ENCODE assay signal across 15 cellular contexts in the genomic region with DNA sequence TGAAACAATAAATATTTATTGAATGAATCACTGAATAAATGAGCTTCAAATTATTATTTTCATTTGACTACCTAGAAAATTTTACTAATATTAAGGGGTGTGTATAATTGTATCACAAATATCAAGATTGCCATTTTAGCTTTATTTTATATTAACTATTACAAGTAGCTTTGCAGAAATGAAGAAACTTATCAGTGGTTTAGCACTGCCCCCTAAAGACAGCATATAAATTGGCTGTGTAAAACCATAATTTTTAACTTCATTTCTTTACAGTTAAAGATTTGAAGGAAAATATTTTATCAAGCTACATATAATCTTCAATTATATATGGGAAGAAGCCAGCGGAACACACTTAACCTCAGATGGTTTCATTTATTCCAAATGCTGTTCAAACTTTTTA. TPM values are rescaled to one million over a fixed set of nuclear protein-coding genes. Genes with fewer than 3 reads are reported as not detected.
A peak's percentile ranks its signal among the peaks of the same experiment; 100 is the strongest.
DNase-seq lines count a peak whose midpoint lies in the region; ATAC-seq, FAIRE-seq and TF ChIP-seq lines count a peak whose summit lies in the region.
"Had no signal": no experiment of that assay in that cellular context is flagged by ENCODE, and none has a peak within 500 bp of the region (broad histone marks: within the 10 kb centered on the region; RNA-seq: fewer than 3 reads in every experiment).

No MANE protein-coding gene starts in this region.

- POLR2A ChIA-PET in A549 (lab: Yijun Ruan, JAX): interaction anchor here (1.9 kb wide), 1 partner anchor 615 kb away, joined by 9 read pairs; no protein-coding TSS in a partner anchor

- H4K20me1 ChIP-seq in fibroblast of lung (ENCODE audit: control insufficient read depth, extremely low read depth, insufficient read depth, low read length): no peaks in the 10 kb centered on the region

- TF ChIP-seq CTCF in A549 (IDR thresholded peaks at IDR 0.05): peak; percentile 52
- peak; percentile 43 for TF ChIP-seq CTCF in GM13977 (IDR thresholded peaks at IDR 0.05; ENCODE audit: extremely low read depth, insufficient read depth, missing control alignments)
- peak in 1 of 2 donors; percentile 19 for TF ChIP-seq CTCF in fibroblast of lung (conservative IDR thresholded peaks at IDR 0.05 in 1 of 2, IDR thresholded peaks at IDR 0.05 in 1 of 2; ENCODE audit: low read depth in 1 of 2, low read length in 2 of 2)

- no peaks in the 10 kb centered on the region for H3K27me3 ChIP-seq in fibroblast of lung (ENCODE audit: control insufficient read depth, insufficient read depth, low read length)
- no peaks in the 10 kb centered on the region for H3K27me3 ChIP-seq in effector memory CD4-positive, alpha-beta T cell (replicated peaks; ENCODE audit: control insufficient read depth, insufficient read depth, low read length, poor library complexity, severe bottlenecking)
- H3K27me3 ChIP-seq: breast epithelium had no signal

- H3K9ac ChIP-seq in fibroblast of lung (ENCODE audit: insufficient read depth, low read length): no peak overlapping the region

- H3K27ac ChIP-seq in A549: no peak overlapping the region
- H3K27ac ChIP-seq in fibroblast of lung (ENCODE audit: insufficient read depth, low read length): no peak overlapping the region
- H3K27ac ChIP-seq in effector memory CD4-positive, alpha-beta T cell (ENCODE audit: insufficient read depth, low read length, poor library complexity, severe bottlenecking): no peak overlapping the region
- H3K27ac ChIP-seq: breast epithelium had no signal

- ATAC-seq in A549 (no peak), GM18909 (IDR thresholded peaks at IDR 0.05; ENCODE audit: poor library complexity, unreplicated experiment) (no peak)

- H3K9me3 ChIP-seq in A549 (no peaks in the 10 kb centered on the region), fibroblast of lung (ENCODE audit: control insufficient read depth, insufficient read depth, low read depth, low read length) (no peaks in the 10 kb centered on the region)
- no peaks in the 10 kb centered on the region for H3K9me3 ChIP-seq in effector memory CD4-positive, alpha-beta T cell (ENCODE audit: control insufficient read depth, low read length)
- H3K9me3 ChIP-seq: breast epithelium had no signal

- H3K4me2 ChIP-seq in A549 (no peak overlapping the region), fibroblast of lung (ENCODE audit: extremely low read depth, insufficient read depth, low read length) (no peak overlapping the region)

- peak; percentile 76 for FAIRE-seq in A549 (lab: Jason Lieb, UNC)

- no peaks in the 10 kb centered on the region for H3K79me2 ChIP-seq in fibroblast of lung (ENCODE audit: control insufficient read depth, insufficient read depth, low read length)

- no peak overlapping the region for H3K4me3 ChIP-seq in A549
- H3K4me3 ChIP-seq in fibroblast of lung (replicated peaks in 1 of 4; ENCODE audit: control extremely low read depth in 1 of 4, insufficient read depth in 1 of 4, low read depth in 3 of 4, low read length in 4 of 4): no peak overlapping the region
- H3K4me3 ChIP-seq in effector memory CD4-positive, alpha-beta T cell (ENCODE audit: insufficient read depth, low read depth, low read length, poor library complexity, severe bottlenecking): no peak overlapping the region
- H3K4me3 ChIP-seq: breast epithelium had no signal

- H3K4me1 ChIP-seq in A549 (no peaks in the 10 kb centered on the region), fibroblast of lung (ENCODE audit: control insufficient read depth, extremely low read depth, insufficient read depth, low read length) (no peaks in the 10 kb centered on the region)
- H3K4me1 ChIP-seq in effector memory CD4-positive, alpha-beta T cell (ENCODE audit: control insufficient read depth, insufficient read depth, low read length, poor library complexity, severe bottlenecking): no peaks in the 10 kb centered on the region
- H3K4me1 ChIP-seq: breast epithelium had no signal

- in situ Hi-C loops in GM13977 (cut with MboI; ENCODE audit: low pct_unique_long_range_greater_than_20kb, low sequenced_read_pairs, unreplicated experiment): no loop called here

- no peak overlapping the region for H2AFZ ChIP-seq in fibroblast of lung (ENCODE audit: low read length)

- CTCF ChIA-PET in A549 (lab: Yijun Ruan, JAX): interaction anchor here (0.6 to 7.7 kb wide), 27 partner anchors 10 to 905 kb away, joined by 3 to 107 read pairs (median 3); no protein-coding TSS in a partner anchor

- TF ChIP-seq RAD21 in A549 (conservative IDR thresholded peaks at IDR 0.05 in 1 of 2, IDR thresholded peaks at IDR 0.05 in 1 of 2): peak; percentile 65 to 74

- H3K36me3 ChIP-seq in fibroblast of lung (ENCODE audit: control insufficient read depth, insufficient read depth, low read length): no peaks in the 10 kb centered on the region
- no peaks in the 10 kb centered on the region for H3K36me3 ChIP-seq in effector memory CD4-positive, alpha-beta T cell (ENCODE audit: control insufficient read depth, insufficient read depth, low read length)
- H3K36me3 ChIP-seq: breast epithelium had no signal

- DNase-seq in A549 (ENCODE audit: low read depth in 1 of 2, low spot score in 1 of 2) (peak in 1 of 2 experiments; percentile 30), GM13977 (ENCODE audit: low spot score) (no peak), OCI-M1 (lab: John Stamatoyannopoulos, UW) (peak; percentile 7), fibroblast of lung (ENCODE audit: low read depth in 2 of 2) (peak; percentile 9 to 17), HPDE6-E6E7 (ENCODE audit: extremely low spot score) (no peak), ecto neural progenitor cell (ENCODE audit: low spot score) (no peak)
- no peak for DNase-seq in effector memory CD4-positive, alpha-beta T cell
- DNase-seq: head of caudate nucleus; NCI-H524 treated with DMSO at 0.1 percent for 48 hours; stimulated activated CD4-positive, alpha-beta T cell treated with anti-CD3 and anti-CD28 coated beads, Interleukin-2, amount 100 ng/mL, for 24 hours; substantia nigra had no signal

- TF ChIP-seq POLR2A in A549 (IDR thresholded peaks at IDR 0.05; ENCODE audit: low read length): no peak

- TF ChIP-seq EP300 in A549 (IDR thresholded peaks at IDR 0.05): no peak

- 18% methylated on average over 1 of the region's 1 CpG for WGBS in A549 (ENCODE audit: missing lambda C conversion rate)

TF ChIP-seq in A549, 52 proteins besides CTCF, POLR2A, EP300 and RAD21:
- no peak for TF ChIP-seq GATA3 (IDR thresholded peaks at IDR 0.05; ENCODE audit: borderline replicate concordance)
- no peak for TF ChIP-seq CHD2 (IDR thresholded peaks at IDR 0.05; ENCODE audit: low read length, partially characterized antibody)
- TF ChIP-seq SMC3 (IDR thresholded peaks at IDR 0.05): peak; percentile 59

RNA-seq across cellular contexts. Expression of a gene that starts 11.4 kb away (rescaled TPM):
- polyA plus RNA-seq in A549 (2011; rRNA removed) (not detected in 2 replicates), A549 (2017; fragmentation: RNase III; extraction: RNeasy Plus Mini Kit Qiagen cat#74134 plus additional on column Dnase treatment) (not detected in 3 replicates), fibroblast of lung (not detected in 2 replicates)
- polyA plus RNA-seq in A549 (2012; cell fraction: cytosol; rRNA removed): not detected in 2 replicates
- polyA plus RNA-seq in A549 (2012; cell fraction: nucleus; rRNA removed): not detected in 2 replicates
- polyA minus RNA-seq in A549 (2011; rRNA and poly(A)+ RNA removed): not detected in 2 replicates
- total RNA-seq in fibroblast of lung: not detected in 2 replicates
- polyA plus RNA-seq in fibroblast of lung (2012): not detected in 2 replicates
- not detected in 2 replicates for polyA minus RNA-seq in fibroblast of lung (ENCODE audit: low replicate concordance)
- total RNA-seq: breast epithelium, H4 had no signal
- polyA plus RNA-seq: CD14-positive monocyte had no signal

Comparison
In these comparisons a context has a peak if more than half of its experiments do, and no peak if none do; other contexts are left out.
1. DNase-seq: peak in OCI-M1 (single experiment) and fibroblast of lung (2 of 2); none in GM13977 (single experiment), HPDE6-E6E7 (single experiment), effector memory CD4-positive, alpha-beta T cell (0 of 3) and ecto neural progenitor cell (single experiment).